In the genomic region with DNA sequence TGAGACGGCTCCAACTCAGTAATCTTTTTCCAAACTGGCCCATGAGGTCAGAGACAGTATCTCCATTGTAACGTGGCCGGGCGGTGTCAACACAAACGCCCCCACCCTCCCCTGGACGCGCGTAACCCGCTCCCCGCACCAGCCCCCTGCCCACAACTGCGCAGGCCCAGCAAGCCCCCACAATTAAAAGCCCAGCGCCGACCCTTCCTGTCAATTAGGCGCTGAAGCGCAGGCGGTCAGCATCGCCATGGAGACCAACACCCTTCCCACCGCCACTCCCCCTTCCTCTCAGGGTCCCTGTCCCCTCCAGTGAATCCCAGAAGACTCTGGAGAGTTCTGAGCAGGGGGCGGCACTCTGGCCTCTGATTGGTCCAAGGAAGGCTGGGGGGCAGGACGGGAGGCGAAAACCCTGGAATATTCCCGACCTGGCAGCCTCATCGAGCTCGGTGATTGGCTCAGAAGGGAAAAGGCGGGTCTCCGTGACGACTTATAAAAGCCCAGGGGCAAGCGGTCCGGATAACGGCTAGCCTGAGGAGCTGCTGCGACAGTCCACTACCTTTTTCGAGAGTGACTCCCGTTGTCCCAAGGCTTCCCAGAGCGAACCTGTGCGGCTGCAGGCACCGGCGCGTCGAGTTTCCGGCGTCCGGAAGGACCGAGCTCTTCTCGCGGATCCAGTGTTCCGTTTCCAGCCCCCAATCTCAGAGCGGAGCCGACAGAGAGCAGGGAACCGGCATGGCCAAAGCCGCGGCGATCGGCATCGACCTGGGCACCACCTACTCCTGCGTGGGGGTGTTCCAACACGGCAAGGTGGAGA, we compare ENCODE assay signal across 8 cellular contexts. TPM values are rescaled to one million over a fixed set of nuclear protein-coding genes. Genes with fewer than 3 reads are reported as not detected.
DNase-seq lines count a peak whose midpoint lies in the region; ATAC-seq and TF ChIP-seq lines count a peak whose summit lies in the region.

TSS of gene HSPA1A (plus strand) at position 519 of the 814 bp plus-strand sequence. CDS start at position 733, 214 bp downstream.
TSS of gene HSPA1L (minus strand) at position 259 of the 814 bp plus-strand sequence. CDS start 3,311 bp downstream, outside the sequence.

- no peaks in the 10 kb centered on the region for H3K79me2 ChIP-seq in neural cell (replicated peaks; ENCODE audit: insufficient read depth, low read length)

- peak within 1 kb of the TSS; percentile 72 for H3K4me3 ChIP-seq in GM12864 (ENCODE audit: low read depth, low read length)
- H3K4me3 ChIP-seq in adipocyte (ENCODE audit: low read length) = peak within 1 kb of the TSS; percentile 90
- H3K4me3 ChIP-seq in neural cell (ENCODE audit: low read length) = peak within 1 kb of the TSS; percentile 66
- peak within 1 kb of the TSS; percentile 81 for H3K4me3 ChIP-seq in thoracic aorta

- no peak for DNase-seq in GM12864 (ENCODE audit: low read depth)
- peak; percentile 97 for DNase-seq in KBM-7
- DNase-seq in SIG-M5 treated with dmso at 0.1 percent for 504 hours (lab: John Stamatoyannopoulos, UW; ENCODE audit: unreplicated experiment) = peak; percentile 89
- DNase-seq in adipocyte (ENCODE audit: low read depth) = peak; percentile 97
- DNase-seq in globus pallidus (ENCODE audit: low spot score) = peak; percentile 99
- peak; percentile 80 for DNase-seq in thoracic aorta (ENCODE audit: low spot score)

- H3F3A ChIP-seq in neural cell (ENCODE audit: insufficient read depth, low read length, poor library complexity, severe bottlenecking) = no peaks in the 10 kb centered on the region

- no peak for TF ChIP-seq EP300 in neural cell (conservative IDR thresholded peaks at IDR 0.05; ENCODE audit: poor library complexity, severe bottlenecking)

- H3K27me3 ChIP-seq in adipocyte (replicated peaks; ENCODE audit: control insufficient read depth, insufficient read depth, low read length) (no peaks in the 10 kb centered on the region), neural cell (ENCODE audit: insufficient read depth, low read depth, low read length) (no peaks in the 10 kb centered on the region), thoracic aorta (replicated peaks; ENCODE audit: insufficient read depth) (no peaks in the 10 kb centered on the region)

- H3K9me3 ChIP-seq in adipocyte (ENCODE audit: control insufficient read depth, low read length) (no peaks in the 10 kb centered on the region), neural cell (ENCODE audit: low read length) (no peaks in the 10 kb centered on the region), thoracic aorta (no peaks in the 10 kb centered on the region)

- peaks cover 32% of the 10 kb centered on the region for H3K4me1 ChIP-seq in adipocyte (ENCODE audit: control insufficient read depth, insufficient read depth, low read length)
- peaks cover 19 to 35% of the 10 kb centered on the region in 2 donors for H3K4me1 ChIP-seq in thoracic aorta (ENCODE audit: control insufficient read depth in 1 of 2, low read depth in 2 of 2)

- in situ Hi-C loops in KBM-7 (cut with MboI; ENCODE audit: low pct_unique_long_range_greater_than_20kb, low sequenced_read_pairs) = no loop called here

- TF ChIP-seq CTCF in GM12864 (IDR thresholded peaks at IDR 0.05; ENCODE audit: low read depth, low read length, missing control alignments) = no peak
- TF ChIP-seq CTCF in neural cell (IDR thresholded peaks at IDR 0.05; ENCODE audit: poor library complexity, severe bottlenecking) = no peak
- no peak for TF ChIP-seq CTCF in thoracic aorta (IDR thresholded peaks at IDR 0.05)

- H3K36me3 ChIP-seq in adipocyte (ENCODE audit: control insufficient read depth, insufficient read depth, low read length, severe bottlenecking) = no peaks in the 10 kb centered on the region
- no peaks in the 10 kb centered on the region for H3K36me3 ChIP-seq in neural cell (ENCODE audit: insufficient read depth, low read length)
- H3K36me3 ChIP-seq in thoracic aorta = no peaks in the 10 kb centered on the region

- ATAC-seq in thoracic aorta (ENCODE audit: insufficient number of reproducible peaks, low FRiP score, low read depth) (peak; percentile 65), GM19463 (IDR thresholded peaks at IDR 0.05; ENCODE audit: unreplicated experiment) (no peak)

- H3K4me2 ChIP-seq in neural cell (ENCODE audit: low read length) = no peak within 1 kb of the TSS

- H3K9ac ChIP-seq in adipocyte (ENCODE audit: low read length) (peak within 1 kb of the TSS; percentile 91), neural cell (ENCODE audit: low read length) (peak within 1 kb of the TSS; percentile 59)

- H4K20me1 ChIP-seq in neural cell (ENCODE audit: insufficient read depth) = no peaks in the 10 kb centered on the region

- peak within 1 kb of the TSS; percentile 62 for H3K27ac ChIP-seq in neural cell (ENCODE audit: low read length)
- H3K27ac ChIP-seq in thoracic aorta = peak within 1 kb of the TSS; percentile 97 to 98

- no peaks in the 10 kb centered on the region for H3K9me2 ChIP-seq in neural cell (ENCODE audit: insufficient read depth, low read length)

- TF ChIP-seq RAD21 in neural cell (conservative IDR thresholded peaks at IDR 0.05) = no peak

- peak within 1 kb of the TSS; percentile 25 for H2AFZ ChIP-seq in neural cell (ENCODE audit: low read depth, low read length)

TF ChIP-seq in neural cell, 6 proteins besides CTCF, POLR2A, EP300 and RAD21:
- TF ChIP-seq SMC3 (conservative IDR thresholded peaks at IDR 0.05; ENCODE audit: poor library complexity) (no peak), REST (IDR thresholded peaks at IDR 0.05; ENCODE audit: borderline replicate concordance) (peak; percentile 20), POLR2AphosphoS5 (IDR thresholded peaks at IDR 0.05) (peak; percentile 87), TAF1 (IDR thresholded peaks at IDR 0.05; ENCODE audit: low read depth) (no peak), MXI1 (conservative IDR thresholded peaks at IDR 0.05; ENCODE audit: poor library complexity, severe bottlenecking) (no peak), EZH2 (IDR thresholded peaks at IDR 0.05; ENCODE audit: borderline replicate concordance, insufficient read depth, low read length, poor library complexity, severe bottlenecking) (no peak)
TF ChIP-seq in neural cell: peak in this region for 2.

RNA-seq across cellular contexts. Expression of gene HSPA1A, which starts in this region (rescaled TPM):
- polyA plus RNA-seq in neural cell = 50.9 and 54.5 TPM in 2 replicates
- 48.5 and 59.6 TPM in 2 replicates for polyA minus RNA-seq in neural cell
- 100 to 1,000 TPM; 240 to 354 TPM for total RNA-seq in thoracic aorta

RNA-seq across cellular contexts. Expression of gene HSPA1L, which starts in this region (rescaled TPM):
- polyA plus RNA-seq in neural cell = 1.6 and 2.6 TPM in 2 replicates
- 2.2 and 2.8 TPM in 2 replicates for polyA minus RNA-seq in neural cell
- total RNA-seq in thoracic aorta = 1 to 10 TPM; 1.1 to 1.2 TPM
